ENCODE assay signal across 1 cellular context in the genomic region with DNA sequence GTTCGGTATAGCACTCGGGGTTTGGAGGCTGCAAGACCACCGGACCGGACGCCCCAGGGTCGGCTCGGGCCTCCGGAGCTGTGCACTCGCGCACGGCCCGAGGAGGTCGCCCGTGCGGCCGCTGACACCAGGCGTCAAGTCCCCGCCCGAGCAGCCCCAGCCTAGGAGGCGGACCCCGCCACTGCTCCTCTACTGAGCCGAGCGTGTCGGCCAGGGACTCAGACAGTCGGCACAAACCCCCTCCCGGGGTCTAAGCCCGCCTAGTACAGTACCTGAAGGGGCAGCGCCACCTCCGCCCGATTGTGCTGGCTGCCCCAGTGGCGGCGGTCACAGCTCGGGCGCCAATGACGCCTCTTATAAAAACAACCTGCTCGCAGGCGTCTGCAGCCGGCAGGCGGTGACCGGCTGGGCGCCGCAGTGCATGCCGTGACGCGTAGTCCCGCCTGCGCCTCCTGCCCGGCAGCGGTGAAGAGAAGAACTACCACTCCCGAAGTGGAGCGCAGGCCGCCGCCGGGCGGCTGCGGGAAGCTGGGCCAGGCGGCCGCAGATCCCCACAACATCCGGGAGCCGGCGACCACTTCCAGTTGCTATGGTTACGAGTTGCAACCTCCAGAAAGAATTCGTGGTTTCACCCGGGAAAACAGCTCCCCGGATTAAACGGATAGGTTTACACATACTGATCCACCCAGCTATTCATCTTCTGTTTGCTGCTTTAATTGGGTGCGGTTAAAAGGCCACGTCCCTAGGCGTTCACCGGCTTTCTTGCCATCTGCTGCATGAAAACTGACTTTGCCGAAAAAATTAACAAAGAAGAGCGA.
TF ChIP-seq lines count a peak whose summit lies in the region.

A gene with protein sequence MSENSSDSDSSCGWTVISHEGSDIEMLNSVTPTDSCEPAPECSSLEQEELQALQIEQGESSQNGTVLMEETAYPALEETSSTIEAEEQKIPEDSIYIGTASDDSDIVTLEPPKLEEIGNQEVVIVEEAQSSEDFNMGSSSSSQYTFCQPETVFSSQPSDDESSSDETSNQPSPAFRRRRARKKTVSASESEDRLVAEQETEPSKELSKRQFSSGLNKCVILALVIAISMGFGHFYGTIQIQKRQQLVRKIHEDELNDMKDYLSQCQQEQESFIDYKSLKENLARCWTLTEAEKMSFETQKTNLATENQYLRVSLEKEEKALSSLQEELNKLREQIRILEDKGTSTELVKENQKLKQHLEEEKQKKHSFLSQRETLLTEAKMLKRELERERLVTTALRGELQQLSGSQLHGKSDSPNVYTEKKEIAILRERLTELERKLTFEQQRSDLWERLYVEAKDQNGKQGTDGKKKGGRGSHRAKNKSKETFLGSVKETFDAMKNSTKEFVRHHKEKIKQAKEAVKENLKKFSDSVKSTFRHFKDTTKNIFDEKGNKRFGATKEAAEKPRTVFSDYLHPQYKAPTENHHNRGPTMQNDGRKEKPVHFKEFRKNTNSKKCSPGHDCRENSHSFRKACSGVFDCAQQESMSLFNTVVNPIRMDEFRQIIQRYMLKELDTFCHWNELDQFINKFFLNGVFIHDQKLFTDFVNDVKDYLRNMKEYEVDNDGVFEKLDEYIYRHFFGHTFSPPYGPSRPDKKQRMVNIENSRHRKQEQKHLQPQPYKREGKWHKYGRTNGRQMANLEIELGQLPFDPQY (minus strand): TSS at position 411 of the 818 bp plus-strand sequence. CDS start 18,935 bp downstream, outside the sequence.
A gene with protein sequence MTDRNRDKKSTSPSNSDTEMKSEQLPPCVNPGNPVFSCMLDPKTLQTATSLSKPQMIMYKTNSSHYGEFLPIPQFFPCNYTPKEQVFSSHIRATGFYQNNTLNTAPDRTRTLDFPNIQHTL (plus strand): TSS at position 547 of the 818 bp plus-strand sequence. CDS start 274 bp downstream, outside the sequence.

TF ChIP-seq in GM23338, 12 proteins besides CTCF, POLR2A, EP300 and RAD21:
- TF ChIP-seq, protein P1, sequence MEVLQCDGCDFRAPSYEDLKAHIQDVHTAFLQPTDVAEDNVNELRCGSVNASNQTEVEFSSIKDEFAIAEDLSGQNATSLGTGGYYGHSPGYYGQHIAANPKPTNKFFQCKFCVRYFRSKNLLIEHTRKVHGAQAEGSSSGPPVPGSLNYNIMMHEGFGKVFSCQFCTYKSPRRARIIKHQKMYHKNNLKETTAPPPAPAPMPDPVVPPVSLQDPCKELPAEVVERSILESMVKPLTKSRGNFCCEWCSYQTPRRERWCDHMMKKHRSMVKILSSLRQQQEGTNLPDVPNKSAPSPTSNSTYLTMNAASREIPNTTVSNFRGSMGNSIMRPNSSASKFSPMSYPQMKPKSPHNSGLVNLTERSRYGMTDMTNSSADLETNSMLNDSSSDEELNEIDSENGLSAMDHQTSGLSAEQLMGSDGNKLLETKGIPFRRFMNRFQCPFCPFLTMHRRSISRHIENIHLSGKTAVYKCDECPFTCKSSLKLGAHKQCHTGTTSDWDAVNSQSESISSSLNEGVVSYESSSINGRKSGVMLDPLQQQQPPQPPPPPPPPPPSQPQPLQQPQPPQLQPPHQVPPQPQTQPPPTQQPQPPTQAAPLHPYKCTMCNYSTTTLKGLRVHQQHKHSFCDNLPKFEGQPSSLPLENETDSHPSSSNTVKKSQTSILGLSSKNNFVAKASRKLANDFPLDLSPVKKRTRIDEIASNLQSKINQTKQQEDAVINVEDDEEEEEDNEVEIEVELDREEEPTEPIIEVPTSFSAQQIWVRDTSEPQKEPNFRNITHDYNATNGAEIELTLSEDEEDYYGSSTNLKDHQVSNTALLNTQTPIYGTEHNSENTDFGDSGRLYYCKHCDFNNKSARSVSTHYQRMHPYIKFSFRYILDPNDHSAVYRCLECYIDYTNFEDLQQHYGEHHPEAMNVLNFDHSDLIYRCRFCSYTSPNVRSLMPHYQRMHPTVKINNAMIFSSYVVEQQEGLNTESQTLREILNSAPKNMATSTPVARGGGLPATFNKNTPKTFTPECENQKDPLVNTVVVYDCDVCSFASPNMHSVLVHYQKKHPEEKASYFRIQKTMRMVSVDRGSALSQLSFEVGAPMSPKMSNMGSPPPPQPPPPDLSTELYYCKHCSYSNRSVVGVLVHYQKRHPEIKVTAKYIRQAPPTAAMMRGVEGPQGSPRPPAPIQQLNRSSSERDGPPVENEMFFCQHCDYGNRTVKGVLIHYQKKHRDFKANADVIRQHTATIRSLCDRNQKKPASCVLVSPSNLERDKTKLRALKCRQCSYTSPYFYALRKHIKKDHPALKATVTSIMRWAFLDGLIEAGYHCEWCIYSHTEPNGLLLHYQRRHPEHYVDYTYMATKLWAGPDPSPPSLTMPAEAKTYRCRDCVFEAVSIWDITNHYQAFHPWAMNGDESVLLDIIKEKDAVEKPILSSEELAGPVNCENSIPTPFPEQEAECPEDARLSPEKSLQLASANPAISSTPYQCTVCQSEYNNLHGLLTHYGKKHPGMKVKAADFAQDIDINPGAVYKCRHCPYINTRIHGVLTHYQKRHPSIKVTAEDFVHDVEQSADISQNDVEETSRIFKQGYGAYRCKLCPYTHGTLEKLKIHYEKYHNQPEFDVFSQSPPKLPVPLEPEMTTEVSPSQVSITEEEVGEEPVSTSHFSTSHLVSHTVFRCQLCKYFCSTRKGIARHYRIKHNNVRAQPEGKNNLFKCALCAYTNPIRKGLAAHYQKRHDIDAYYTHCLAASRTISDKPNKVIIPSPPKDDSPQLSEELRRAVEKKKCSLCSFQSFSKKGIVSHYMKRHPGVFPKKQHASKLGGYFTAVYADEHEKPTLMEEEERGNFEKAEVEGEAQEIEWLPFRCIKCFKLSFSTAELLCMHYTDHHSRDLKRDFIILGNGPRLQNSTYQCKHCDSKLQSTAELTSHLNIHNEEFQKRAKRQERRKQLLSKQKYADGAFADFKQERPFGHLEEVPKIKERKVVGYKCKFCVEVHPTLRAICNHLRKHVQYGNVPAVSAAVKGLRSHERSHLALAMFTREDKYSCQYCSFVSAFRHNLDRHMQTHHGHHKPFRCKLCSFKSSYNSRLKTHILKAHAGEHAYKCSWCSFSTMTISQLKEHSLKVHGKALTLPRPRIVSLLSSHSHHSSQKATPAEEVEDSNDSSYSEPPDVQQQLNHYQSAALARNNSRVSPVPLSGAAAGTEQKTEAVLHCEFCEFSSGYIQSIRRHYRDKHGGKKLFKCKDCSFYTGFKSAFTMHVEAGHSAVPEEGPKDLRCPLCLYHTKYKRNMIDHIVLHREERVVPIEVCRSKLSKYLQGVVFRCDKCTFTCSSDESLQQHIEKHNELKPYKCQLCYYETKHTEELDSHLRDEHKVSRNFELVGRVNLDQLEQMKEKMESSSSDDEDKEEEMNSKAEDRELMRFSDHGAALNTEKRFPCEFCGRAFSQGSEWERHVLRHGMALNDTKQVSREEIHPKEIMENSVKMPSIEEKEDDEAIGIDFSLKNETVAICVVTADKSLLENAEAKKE (CRISPR knock-in tag; IDR thresholded peaks at IDR 0.05) = no peak
- TF ChIP-seq STAT1 (IDR thresholded peaks at IDR 0.05; ENCODE audit: unreplicated experiment) (no peak), ZNF331 (CRISPR knock-in tag; IDR thresholded peaks at IDR 0.05; ENCODE audit: low read depth) (no peak), EZH2phosphoT487 (IDR thresholded peaks at IDR 0.05; ENCODE audit: unreplicated experiment) (no peak), ZNF114 (CRISPR knock-in tag; IDR thresholded peaks at IDR 0.05) (no peak), EZH2 (IDR thresholded peaks at IDR 0.05; ENCODE audit: low read depth, unreplicated experiment) (no peak), CREB1 (CRISPR knock-in tag; IDR thresholded peaks at IDR 0.05; ENCODE audit: low read depth) (peak; percentile 92), POLR2AphosphoS5 (IDR thresholded peaks at IDR 0.05; ENCODE audit: low read depth) (peak; percentile 62), NANOG (IDR thresholded peaks at IDR 0.05; ENCODE audit: borderline replicate concordance) (no peak), JUNB (IDR thresholded peaks at IDR 0.05; ENCODE audit: unreplicated experiment) (no peak)
- TF ChIP-seq, protein P2, sequence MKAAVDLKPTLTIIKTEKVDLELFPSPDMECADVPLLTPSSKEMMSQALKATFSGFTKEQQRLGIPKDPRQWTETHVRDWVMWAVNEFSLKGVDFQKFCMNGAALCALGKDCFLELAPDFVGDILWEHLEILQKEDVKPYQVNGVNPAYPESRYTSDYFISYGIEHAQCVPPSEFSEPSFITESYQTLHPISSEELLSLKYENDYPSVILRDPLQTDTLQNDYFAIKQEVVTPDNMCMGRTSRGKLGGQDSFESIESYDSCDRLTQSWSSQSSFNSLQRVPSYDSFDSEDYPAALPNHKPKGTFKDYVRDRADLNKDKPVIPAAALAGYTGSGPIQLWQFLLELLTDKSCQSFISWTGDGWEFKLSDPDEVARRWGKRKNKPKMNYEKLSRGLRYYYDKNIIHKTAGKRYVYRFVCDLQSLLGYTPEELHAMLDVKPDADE (IDR thresholded peaks at IDR 0.05) = peak; percentile 80
- TF ChIP-seq, protein P3, sequence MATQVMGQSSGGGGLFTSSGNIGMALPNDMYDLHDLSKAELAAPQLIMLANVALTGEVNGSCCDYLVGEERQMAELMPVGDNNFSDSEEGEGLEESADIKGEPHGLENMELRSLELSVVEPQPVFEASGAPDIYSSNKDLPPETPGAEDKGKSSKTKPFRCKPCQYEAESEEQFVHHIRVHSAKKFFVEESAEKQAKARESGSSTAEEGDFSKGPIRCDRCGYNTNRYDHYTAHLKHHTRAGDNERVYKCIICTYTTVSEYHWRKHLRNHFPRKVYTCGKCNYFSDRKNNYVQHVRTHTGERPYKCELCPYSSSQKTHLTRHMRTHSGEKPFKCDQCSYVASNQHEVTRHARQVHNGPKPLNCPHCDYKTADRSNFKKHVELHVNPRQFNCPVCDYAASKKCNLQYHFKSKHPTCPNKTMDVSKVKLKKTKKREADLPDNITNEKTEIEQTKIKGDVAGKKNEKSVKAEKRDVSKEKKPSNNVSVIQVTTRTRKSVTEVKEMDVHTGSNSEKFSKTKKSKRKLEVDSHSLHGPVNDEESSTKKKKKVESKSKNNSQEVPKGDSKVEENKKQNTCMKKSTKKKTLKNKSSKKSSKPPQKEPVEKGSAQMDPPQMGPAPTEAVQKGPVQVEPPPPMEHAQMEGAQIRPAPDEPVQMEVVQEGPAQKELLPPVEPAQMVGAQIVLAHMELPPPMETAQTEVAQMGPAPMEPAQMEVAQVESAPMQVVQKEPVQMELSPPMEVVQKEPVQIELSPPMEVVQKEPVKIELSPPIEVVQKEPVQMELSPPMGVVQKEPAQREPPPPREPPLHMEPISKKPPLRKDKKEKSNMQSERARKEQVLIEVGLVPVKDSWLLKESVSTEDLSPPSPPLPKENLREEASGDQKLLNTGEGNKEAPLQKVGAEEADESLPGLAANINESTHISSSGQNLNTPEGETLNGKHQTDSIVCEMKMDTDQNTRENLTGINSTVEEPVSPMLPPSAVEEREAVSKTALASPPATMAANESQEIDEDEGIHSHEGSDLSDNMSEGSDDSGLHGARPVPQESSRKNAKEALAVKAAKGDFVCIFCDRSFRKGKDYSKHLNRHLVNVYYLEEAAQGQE (IDR thresholded peaks at IDR 0.05; ENCODE audit: unreplicated experiment) = no peak
